Comparison of ENCODE assay signal across 14 cellular contexts in the genomic region with DNA sequence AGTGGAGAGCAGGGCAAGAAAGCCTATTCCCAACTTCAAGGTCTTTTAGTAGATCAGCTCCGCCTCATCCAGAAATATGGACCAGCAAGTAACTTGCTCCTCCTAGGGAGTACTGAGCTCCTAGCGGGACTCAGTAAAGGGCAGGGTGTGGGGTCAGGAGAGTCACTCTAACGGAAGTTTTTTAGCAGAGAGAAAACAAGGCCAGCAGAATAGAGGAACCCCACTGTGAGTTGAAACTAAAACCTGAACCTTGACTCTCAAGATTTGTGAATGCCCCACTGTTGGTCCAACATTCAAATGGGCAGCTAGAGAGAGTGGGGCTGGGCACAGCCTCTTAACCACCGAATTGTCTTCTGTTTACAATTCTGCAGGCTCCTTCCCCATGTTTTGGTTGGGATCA.
A peak's percentile ranks its signal among the peaks of the same experiment; 100 is the strongest.
DNase-seq lines count a peak whose midpoint lies in the region; ATAC-seq and TF ChIP-seq lines count a peak whose summit lies in the region.
"Had no signal": no experiment of that assay in that cellular context is flagged by ENCODE, and none has a peak within 500 bp of the region (broad histone marks: within the 10 kb centered on the region; RNA-seq: fewer than 3 reads in every experiment).

No MANE protein-coding gene starts in this region.

- peak overlapping the region; percentile 94 for H3K27ac Mint-ChIP-seq in activated B cell treated with CpG ODN at 0.5 μM for 24 hours
- H3K27ac Mint-ChIP-seq in CD8-positive, alpha-beta memory T cell, result peak overlapping the region in 2 of 8 donors; percentile 21 to 47

- peaks cover 36% of the 10 kb centered on the region for H3K4me1 Mint-ChIP-seq in activated B cell treated with CpG ODN at 0.5 μM for 24 hours
- peaks cover 24 to 28% (median 26%) of the 10 kb centered on the region in 3 donors for H3K4me1 Mint-ChIP-seq in CD8-positive, alpha-beta memory T cell

- no peaks in the 10 kb centered on the region for H3K9me3 ChIP-seq in CD8-positive, alpha-beta memory T cell (ENCODE audit: low read length)
- H3K9me3 ChIP-seq in Peyer's patch, result no peaks in the 10 kb centered on the region
- H3K9me3 ChIP-seq: BE2C had no signal

- no peaks in the 10 kb centered on the region for H3K27me3 Mint-ChIP-seq in activated B cell treated with CpG ODN at 0.5 μM for 24 hours
- H3K27me3 Mint-ChIP-seq in CD8-positive, alpha-beta memory T cell, result no peaks in the 10 kb centered on the region

- DNase-seq in GM10266 (ENCODE audit: extremely low spot score) (peak; percentile 14), activated B cell treated with CpG ODN at 0.5 μM for 24 hours (no peak), KBM-7 (no peak), T-helper 9 cell (no peak), Peyer's patch (no peak)
- DNase-seq in CD8-positive, alpha-beta memory T cell, result no peak
- DNase-seq: activated gamma-delta T cell, BE2C, head of caudate nucleus, NCI-H1436 treated with DMSO at 0.1 percent for 48 hours had no signal

- in situ Hi-C loops in KBM-7 (cut with MboI; ENCODE audit: low pct_unique_long_range_greater_than_20kb, low sequenced_read_pairs), result no loop called here

- POLR2A ChIA-PET in activated B cell treated with CpG ODN at 0.5 μM for 24 hours (lab: Charles Lee), result interaction anchor here (1.0 to 1.5 kb wide), 2 partner anchors 217 to 218 kb away, joined by 3 to 4 read pairs; no protein-coding TSS in a partner anchor
- POLR2A ChIA-PET in CD8-positive, alpha-beta memory T cell (lab: Charles Lee), result no interaction called here

- H3K4me3 Mint-ChIP-seq in activated B cell treated with CpG ODN at 0.5 μM for 24 hours, result peak overlapping the region; percentile 69
- H3K4me3 Mint-ChIP-seq in CD8-positive, alpha-beta memory T cell, result peak overlapping the region in 1 of 7 donors; percentile 33

- H3K4me3 ChIP-seq in CD8-positive, alpha-beta memory T cell (ENCODE audit: low read length), result no peak overlapping the region
- no peak overlapping the region for H3K4me3 ChIP-seq in Peyer's patch
- H3K4me3 ChIP-seq: skin epidermis had no signal

- intact Hi-C loops in activated B cell treated with CpG ODN at 0.5 μM for 24 hours (cut with micrococcal nuclease), result loop anchor here (5.0 kb wide), 1 partner anchor 216 kb away; no protein-coding TSS in a partner anchor

- no peaks in the 10 kb centered on the region for H3K27me3 ChIP-seq in CD8-positive, alpha-beta memory T cell (ENCODE audit: insufficient read depth, low read length, poor library complexity, severe bottlenecking)
- H3K27me3 ChIP-seq in Peyer's patch, result no peaks in the 10 kb centered on the region
- H3K27me3 ChIP-seq: BE2C had no signal

- H3K36me3 ChIP-seq in CD8-positive, alpha-beta memory T cell (ENCODE audit: insufficient read depth, low read length), result no peaks in the 10 kb centered on the region
- no peaks in the 10 kb centered on the region for H3K36me3 ChIP-seq in Peyer's patch
- H3K36me3 ChIP-seq: BE2C had no signal

- no peak for TF ChIP-seq CTCF in GM10266 (IDR thresholded peaks at IDR 0.05; ENCODE audit: control insufficient read depth, insufficient read depth, low read depth, missing control alignments)
- TF ChIP-seq CTCF in activated B cell treated with CpG ODN at 0.5 μM for 24 hours (IDR thresholded peaks at IDR 0.05), result no peak
- no peak for TF ChIP-seq CTCF in Peyer's patch (IDR thresholded peaks at IDR 0.05)

- peak; percentile 19 for ATAC-seq in GM19438 (IDR thresholded peaks at IDR 0.05; ENCODE audit: low read depth, unreplicated experiment)
- ATAC-seq in HG02973 (IDR thresholded peaks at IDR 0.05; ENCODE audit: unreplicated experiment), result peak; percentile 20
- ATAC-seq in activated B cell treated with CpG ODN at 0.5 μM for 24 hours (ENCODE audit: low read depth), result peak; percentile 40

- TF ChIP-seq POLR2A in Peyer's patch (IDR thresholded peaks at IDR 0.05), result no peak

- H3K9me3 Mint-ChIP-seq in activated B cell treated with CpG ODN at 0.5 μM for 24 hours, result no peaks in the 10 kb centered on the region
- H3K9me3 Mint-ChIP-seq in CD8-positive, alpha-beta memory T cell, result no peaks in the 10 kb centered on the region

- H3K27ac ChIP-seq in CD8-positive, alpha-beta memory T cell (ENCODE audit: low read depth, low read length), result no peak overlapping the region
- peak overlapping the region in 2 of 4 donors; percentile 34 to 68 for H3K27ac ChIP-seq in Peyer's patch
- H3K27ac ChIP-seq: HL-60 had no signal

- H3K4me1 ChIP-seq in CD8-positive, alpha-beta memory T cell (ENCODE audit: insufficient read depth, low read length), result peaks cover 21% of the 10 kb centered on the region
- H3K4me1 ChIP-seq in Peyer's patch, result no peaks in the 10 kb centered on the region
- H3K4me1 ChIP-seq: BE2C had no signal

- CTCF ChIA-PET in activated B cell treated with CpG ODN at 0.5 μM for 24 hours (lab: Charles Lee), result interaction anchor here (0.9 to 2.0 kb wide), 3 partner anchors 13 to 362 kb away, joined by 3 to 8 read pairs (median 4); no protein-coding TSS in a partner anchor
- CTCF ChIA-PET in CD8-positive, alpha-beta memory T cell (lab: Charles Lee), result interaction anchor here (1.2 kb wide), 1 partner anchor 9 kb away, joined by 4 read pairs; no protein-coding TSS in a partner anchor

- peaks cover 2% of the 10 kb centered on the region for H3K36me3 Mint-ChIP-seq in activated B cell treated with CpG ODN at 0.5 μM for 24 hours (ENCODE audit: low read depth)
- peaks cover 3 to 9% (median 3%) of the 10 kb centered on the region in 3 donors for H3K36me3 Mint-ChIP-seq in CD8-positive, alpha-beta memory T cell
